8 cellular contexts compared by ENCODE assay signal in genomic region chr16:85126731-85127662, GRCh38. TPM values are rescaled to one million over a fixed set of nuclear protein-coding genes. Genes with fewer than 3 reads are reported as not detected.
DNase-seq lines count a peak whose midpoint lies in the region; ATAC-seq and TF ChIP-seq lines count a peak whose summit lies in the region.

No MANE protein-coding gene starts in this region.

- H3K4me1 ChIP-seq in breast epithelium, result peaks cover 0 to 22% of the 10 kb centered on the region in 2 donors

- H3K4me3 ChIP-seq in breast epithelium, result peak overlapping the region in 1 of 3 donors; percentile 13

- TF ChIP-seq CTCF in breast epithelium (IDR thresholded peaks at IDR 0.05) (no peak), nephron progenitor cell (IDR thresholded peaks at IDR 0.05) (no peak)

- H3K36me3 Mint-ChIP-seq in nephron progenitor cell (ENCODE audit: low read depth) (no peaks in the 10 kb centered on the region), T-helper 17 cell (ENCODE audit: low read depth) (no peaks in the 10 kb centered on the region)

- H3K27me3 Mint-ChIP-seq in nephron progenitor cell (ENCODE audit: low read depth, poor library complexity), result peaks cover 22% of the 10 kb centered on the region
- no peaks in the 10 kb centered on the region for H3K27me3 Mint-ChIP-seq in T-helper 17 cell

- H3K4me1 Mint-ChIP-seq in nephron progenitor cell (peaks cover 47% of the 10 kb centered on the region), T-helper 17 cell (peaks cover 3% of the 10 kb centered on the region)

- peak overlapping the region; percentile 62 for H3K27ac Mint-ChIP-seq in nephron progenitor cell
- no peak overlapping the region for H3K27ac Mint-ChIP-seq in T-helper 17 cell

- DNase-seq in COLO829 (ENCODE audit: low spot score), result peak; percentile 34
- DNase-seq in NCI-H1694 treated with DMSO at 0.1 percent for 48 hours (lab: John Stamatoyannopoulos, UW), result peak; percentile 96
- DNase-seq in breast epithelium (ENCODE audit: low spot score in 2 of 2), result peak in 1 of 2 donors; percentile 68
- peak; percentile 74 for DNase-seq in nephron progenitor cell
- no peak for DNase-seq in T-helper 17 cell

- no peaks in the 10 kb centered on the region for H3K36me3 ChIP-seq in breast epithelium

- ATAC-seq in T-helper 17 cell (no peak), HG02642 (IDR thresholded peaks at IDR 0.05; ENCODE audit: poor library complexity, unreplicated experiment) (no peak), GM19455 (IDR thresholded peaks at IDR 0.05; ENCODE audit: unreplicated experiment) (no peak), GM18520 (IDR thresholded peaks at IDR 0.05; ENCODE audit: unreplicated experiment) (no peak)

- no peaks in the 10 kb centered on the region for H3K9me3 ChIP-seq in breast epithelium
- H3K9me3 ChIP-seq in T-helper 17 cell (ENCODE audit: control insufficient read depth, low read length, poor library complexity, severe bottlenecking), result no peaks in the 10 kb centered on the region

- H3K27me3 ChIP-seq in breast epithelium, result no peaks in the 10 kb centered on the region

- intact Hi-C loops in breast epithelium (cut with DNase I; ENCODE audit: low total_unique reads), result no loop called here

- TF ChIP-seq POLR2A in breast epithelium (IDR thresholded peaks at IDR 0.05), result no peak

- H3K4me3 Mint-ChIP-seq in nephron progenitor cell, result peak overlapping the region; percentile 41
- H3K4me3 Mint-ChIP-seq in T-helper 17 cell, result no peak overlapping the region

- no peaks in the 10 kb centered on the region for H3K9me3 Mint-ChIP-seq in nephron progenitor cell

- H3K27ac ChIP-seq in breast epithelium, result peak overlapping the region; percentile 79 to 91

RNA-seq across cellular contexts. Expression of gene CIBAR2, which starts 14.7 kb away (rescaled TPM):
- total RNA-seq in breast epithelium, result not detected
- not detected for total RNA-seq in T-helper 17 cell

Comparison
In these comparisons a context has a peak if more than half of its experiments do, and no peak if none do; other contexts are left out.
1. DNase-seq: peak in COLO829 (single experiment), NCI-H1694 treated with DMSO at 0.1 percent for 48 hours (single experiment) and nephron progenitor cell (single experiment); none in T-helper 17 cell (0 of 3).